ENCODE assay signal across 11 cellular contexts in the genomic region with DNA sequence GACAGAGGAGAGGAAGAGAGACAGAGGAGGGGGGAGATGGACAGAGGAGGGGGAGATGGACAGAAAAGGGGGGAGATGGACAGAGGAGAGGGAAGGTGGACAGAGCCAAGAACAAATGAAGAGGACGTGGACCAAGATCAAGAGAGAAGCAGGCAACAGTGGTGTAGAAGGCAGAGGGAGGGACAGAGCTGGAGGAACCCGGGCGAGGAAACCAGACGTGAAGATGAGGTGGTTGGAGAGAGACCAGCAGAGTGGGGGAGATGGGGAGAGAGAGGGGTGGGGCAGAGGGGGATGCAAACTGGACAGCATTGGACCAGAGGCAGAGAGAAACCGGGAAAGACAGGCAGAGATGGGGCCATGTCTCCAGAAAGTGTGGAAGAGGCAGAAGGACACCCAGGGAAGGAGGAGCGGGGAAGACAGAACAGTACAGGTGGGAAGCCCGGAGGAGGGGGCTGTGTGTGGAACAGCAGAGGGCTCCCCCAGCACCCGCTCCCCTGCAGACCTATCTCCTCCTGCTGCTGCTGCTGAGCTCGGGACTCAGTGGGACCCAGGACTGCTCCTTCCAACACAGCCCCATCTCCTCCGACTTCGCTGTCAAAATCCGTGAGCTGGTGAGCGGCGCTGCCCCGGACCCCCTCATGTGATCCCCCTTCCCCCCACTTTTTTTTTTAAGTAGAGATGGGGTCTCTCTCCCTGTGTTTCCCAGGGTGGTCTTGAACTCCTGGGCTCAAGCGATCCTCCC. TPM values are rescaled to one million over a fixed set of nuclear protein-coding genes. Genes with fewer than 3 reads are reported as not detected.
A peak's percentile ranks its signal among the peaks of the same experiment; 100 is the strongest.
DNase-seq lines count a peak whose midpoint lies in the region; ATAC-seq and TF ChIP-seq lines count a peak whose summit lies in the region.
"Had no signal": no experiment of that assay in that cellular context is flagged by ENCODE, and none has a peak within 500 bp of the region (broad histone marks: within the 10 kb centered on the region; RNA-seq: fewer than 3 reads in every experiment).

No MANE protein-coding gene starts in this region.

- peak overlapping the region; percentile 96 for H2AK9ac ChIP-seq in IMR-90 (replicated peaks; ENCODE audit: low read depth, low read length, poor library complexity)

- H2BK20ac ChIP-seq in IMR-90 (ENCODE audit: low read depth, low read length), result no peak overlapping the region

- TF ChIP-seq RAD21 in IMR-90 (IDR thresholded peaks at IDR 0.05; ENCODE audit: low read length), result no peak

- H3K36me3 ChIP-seq in BLaER1 treated with 17β-estradiol and CSF1 and Interleukin-3, amounts not matched to agents 10 nM and 100 nM, result peaks cover 0 to 5% (median 0%) of the 10 kb centered on the region in 11 experiments; a peak in 3 of 22 replicates
- peaks cover 1% of the 10 kb centered on the region; the same call in 1 of the 2 replicates for H3K36me3 ChIP-seq in IMR-90 (ENCODE audit: control insufficient read depth, insufficient read depth, low read length)
- H3K36me3 ChIP-seq in breast epithelium, result no peaks in the 10 kb centered on the region
- H3K36me3 ChIP-seq in osteoblast (ENCODE audit: insufficient read depth, low read length), result no peaks in the 10 kb centered on the region
- H3K36me3 ChIP-seq: cardiac muscle cell had no signal

- in situ Hi-C loops in IMR-90 (cut with MboI; ENCODE audit: low sequenced_read_pairs), result no loop called here

- H3K79me1 ChIP-seq in IMR-90 (ENCODE audit: low read depth in 1 of 2, low read length in 2 of 2), result peaks cover 0 to 8% of the 10 kb centered on the region in 2 experiments; a peak in 2 of 4 replicates

- intact Hi-C loops in IMR-90 (cut with micrococcal nuclease), result no loop called here
- intact Hi-C loops in breast epithelium (cut with DNase I; ENCODE audit: low total_unique reads), result no loop called here

- no peaks in the 10 kb centered on the region for H3K9me3 ChIP-seq in BLaER1 treated with 17β-estradiol and CSF1 and Interleukin-3, amounts not matched to agents 10 nM and 100 nM (replicated peaks in 1 of 11)
- no peaks in the 10 kb centered on the region for H3K9me3 ChIP-seq in IMR-90 (ENCODE audit: control insufficient read depth, insufficient read depth, low read length)
- H3K9me3 ChIP-seq in breast epithelium, result no peaks in the 10 kb centered on the region
- no peaks in the 10 kb centered on the region for H3K9me3 ChIP-seq in osteoblast (ENCODE audit: low read depth, low read length)

- H2BK120ac ChIP-seq in IMR-90 (ENCODE audit: low read depth, low read length), result no peak overlapping the region

- dilution Hi-C loops in IMR-90 (cut with HindIII; ENCODE audit: low sequenced_read_pairs, unreplicated experiment), result no loop called here

- CTCF ChIA-PET in IMR-90 (lab: Yijun Ruan, JAX), result interaction anchor here (1.0 kb wide), 1 partner anchor 84 kb away, joined by 4 read pairs; no protein-coding TSS in a partner anchor

- H4K91ac ChIP-seq in IMR-90 (ENCODE audit: insufficient read depth, low read depth, low read length), result no peak overlapping the region

- peaks cover 12% of the 10 kb centered on the region; the same call in 1 of the 2 replicates for H3K9me1 ChIP-seq in IMR-90 (ENCODE audit: insufficient read depth, low read length)

- H3K18ac ChIP-seq in IMR-90 (ENCODE audit: low read depth, low read length), result no peak overlapping the region

- H3K79me2 ChIP-seq in osteoblast (ENCODE audit: insufficient read depth, low read length), result no peaks in the 10 kb centered on the region

- peaks cover 26 to 71% (median 65%) of the 10 kb centered on the region in 10 experiments for H3K4me1 ChIP-seq in BLaER1 treated with 17β-estradiol and CSF1 and Interleukin-3, amounts not matched to agents 10 nM and 100 nM
- peaks cover 11% of the 10 kb centered on the region; the same call in 1 of the 2 replicates for H3K4me1 ChIP-seq in IMR-90 (ENCODE audit: control insufficient read depth, insufficient read depth, low read length)
- no peaks in the 10 kb centered on the region for H3K4me1 ChIP-seq in breast epithelium
- H3K4me1 ChIP-seq in osteoblast (ENCODE audit: insufficient read depth, low read length), result peaks cover 6% of the 10 kb centered on the region

- H3K9ac ChIP-seq in BLaER1 treated with 17β-estradiol and CSF1 and Interleukin-3, amounts not matched to agents 10 nM and 100 nM, result peak overlapping the region in 7 of 11 experiments; percentile 67 to 80 (median 76); a peak in 13 of 22 replicates
- no peak overlapping the region; the same call in 1 of the 2 replicates for H3K9ac ChIP-seq in IMR-90 (ENCODE audit: low read depth, low read length)

- H2AFZ ChIP-seq in IMR-90 (replicated peaks; ENCODE audit: low read length, poor library complexity) (peak overlapping the region; percentile 66), osteoblast (ENCODE audit: low read length) (no peak overlapping the region)

- H3K4ac ChIP-seq in IMR-90 (ENCODE audit: low read depth, low read length), result peak overlapping the region; percentile 96

- ATAC-seq in IMR-90 (ENCODE audit: low read depth) (no peak), GM18505 (IDR thresholded peaks at IDR 0.05; ENCODE audit: unreplicated experiment) (no peak), GM18502 (IDR thresholded peaks at IDR 0.05; ENCODE audit: poor library complexity, unreplicated experiment) (no peak)

- no peak for DNase-seq in IMR-90
- no peak for DNase-seq in breast epithelium (ENCODE audit: low spot score in 2 of 2)
- peak; percentile 86 for DNase-seq in osteoblast (ENCODE audit: insufficient read length, low spot score, missing footprints)
- no peak for DNase-seq in NCI-H128 (lab: John Stamatoyannopoulos, UW; ENCODE audit: unreplicated experiment)
- no peak for DNase-seq in hepatic stellate cell (ENCODE audit: low spot score)
- DNase-seq: NCI-H1417, PC-9 had no signal

- TF ChIP-seq POLR2A in IMR-90 (IDR thresholded peaks at IDR 0.05; ENCODE audit: low read depth, low read length) (no peak), breast epithelium (IDR thresholded peaks at IDR 0.05) (no peak), GM18505 (IDR thresholded peaks at IDR 0.05; ENCODE audit: borderline replicate concordance, extremely low read depth, insufficient read depth, insufficient read length) (no peak)

- no peaks in the 10 kb centered on the region for H3K27me3 ChIP-seq in BLaER1 treated with 17β-estradiol and CSF1 and Interleukin-3, amounts not matched to agents 10 nM and 100 nM
- H3K27me3 ChIP-seq in IMR-90 (ENCODE audit: control insufficient read depth, insufficient read depth, low read length) (no peaks in the 10 kb centered on the region), breast epithelium (no peaks in the 10 kb centered on the region), osteoblast (ENCODE audit: insufficient read depth, low read length) (no peaks in the 10 kb centered on the region)
- H3K27me3 ChIP-seq: cardiac muscle cell had no signal

- no peak overlapping the region; the same call in 1 of the 2 replicates for H4K5ac ChIP-seq in IMR-90 (ENCODE audit: low read depth, low read length)

- H3K4me2 ChIP-seq in BLaER1 treated with 17β-estradiol and CSF1 and Interleukin-3, amounts not matched to agents 10 nM and 100 nM, result peak overlapping the region; percentile 80 to 96 (median 88)
- H3K4me2 ChIP-seq in IMR-90 (ENCODE audit: low read depth, low read length) (peak overlapping the region; percentile 93), osteoblast (ENCODE audit: insufficient read depth, low read length) (peak overlapping the region; percentile 93)

- H3K4me3 ChIP-seq in BLaER1 treated with 17β-estradiol and CSF1 and Interleukin-3, amounts not matched to agents 10 nM and 100 nM, result peak overlapping the region in 2 of 10 experiments; percentile 56 to 71; a peak in 2 of 20 replicates
- H3K4me3 ChIP-seq in IMR-90 (ENCODE audit: insufficient read depth, low read depth, low read length) (no peak overlapping the region), breast epithelium (peak overlapping the region in 2 of 3 donors; percentile 82 to 84), osteoblast (ENCODE audit: insufficient read depth, low read length) (peak overlapping the region; percentile 92)
- H3K4me3 ChIP-seq: cardiac muscle cell had no signal

- peak overlapping the region; percentile 92; the same call in 1 of the 2 replicates for H3K14ac ChIP-seq in IMR-90 (replicated peaks; ENCODE audit: low read depth, low read length)

- TF ChIP-seq CTCF in IMR-90 (conservative IDR thresholded peaks at IDR 0.05; ENCODE audit: low read depth, low read length) (no peak), breast epithelium (IDR thresholded peaks at IDR 0.05) (no peak), osteoblast (IDR thresholded peaks at IDR 0.05; ENCODE audit: extremely low read depth, low read depth, low read length) (no peak)

- WGBS in IMR-90 (ENCODE audit: extremely low coverage in 2 of 2, insufficient read length in 1 of 2), 2 experiments, result 61% methylated on average over 6 of the region's 16 CpGs; no CpG with 5 or more reads in 1 of the 2 experiments

- H3K56ac ChIP-seq in IMR-90 (ENCODE audit: extremely low read depth, insufficient read depth, low read length), result no peak overlapping the region

- H4K20me1 ChIP-seq in BLaER1 treated with 17β-estradiol and CSF1 and Interleukin-3, amounts not matched to agents 10 nM and 100 nM, result peaks cover 0 to 3% (median 0%) of the 10 kb centered on the region in 11 experiments; a peak in 2 of 22 replicates
- H4K20me1 ChIP-seq in IMR-90 (ENCODE audit: insufficient read depth, low read length), result no peaks in the 10 kb centered on the region
- H4K20me1 ChIP-seq in osteoblast (ENCODE audit: insufficient read depth, low read length), result no peaks in the 10 kb centered on the region

- H2AK5ac ChIP-seq in IMR-90 (ENCODE audit: low read depth, low read length), result peak overlapping the region; percentile 99; the same call in 1 of the 2 replicates

- peak overlapping the region; percentile 73; the same call in 1 of the 2 replicates for H3K23ac ChIP-seq in IMR-90 (ENCODE audit: low read depth, low read length)

- POLR2A ChIA-PET in IMR-90 (lab: Charles Lee; ENCODE audit: unreplicated experiment), result interaction anchor here (0.6 kb wide), 1 partner anchor 12 kb away, joined by 4 read pairs; a partner anchor contains a TSS

- H4K8ac ChIP-seq in IMR-90 (ENCODE audit: low read depth in 2 of 2, low read length in 2 of 2), result peak overlapping the region; percentile 85 to 96; a peak in 2 of 4 replicates

- BruUV-seq in IMR-90 (replicated peaks; lab: Mats Ljungman, UMichigan), result no TSS peak

- peak overlapping the region in 7 of 11 experiments; percentile 53 to 80 (median 72); a peak in 7 of 22 replicates for H3K27ac ChIP-seq in BLaER1 treated with 17β-estradiol and CSF1 and Interleukin-3, amounts not matched to agents 10 nM and 100 nM
- H3K27ac ChIP-seq in IMR-90 (ENCODE audit: insufficient read depth, low read length) (no peak overlapping the region), breast epithelium (peak overlapping the region; percentile 79 to 83), osteoblast (ENCODE audit: low read depth, low read length) (no peak overlapping the region)
- H3K27ac ChIP-seq: cardiac muscle cell, PC-9 had no signal

- no peak overlapping the region for H2BK15ac ChIP-seq in IMR-90 (ENCODE audit: low read depth, low read length)

- H2BK5ac ChIP-seq in IMR-90 (ENCODE audit: low read depth, low read length, poor library complexity, severe bottlenecking), result no peak overlapping the region

RNA-seq across cellular contexts. Expression of a gene that starts 1.3 kb away (rescaled TPM):
- total RNA-seq in IMR-90 (2012; rRNA removed) (0.56 and 0.90 TPM in 2 replicates), breast epithelium (1 to 10 TPM; 4.3 to 7.0 (median 4.6) TPM), osteoblast (4.3 and 6.5 TPM in 2 replicates)
- 8.3 and 10.2 TPM in 2 replicates for polyA plus RNA-seq in IMR-90 (2012; rRNA removed)
- polyA plus RNA-seq in IMR-90 (2012; cell fraction: cytosol; rRNA removed), result 10.8 and 12.0 TPM in 2 replicates
- polyA plus RNA-seq in IMR-90 (2012; cell fraction: nucleus; rRNA removed; ENCODE audit: low replicate concordance), result 11.4 and 22.4 TPM in 2 replicates

RNA-seq across cellular contexts. Expression of a gene that starts 12.0 kb away (rescaled TPM):
- total RNA-seq in IMR-90 (2012; rRNA removed) (1,477 and 1,924 TPM in 2 replicates), breast epithelium (1,000 to 10,000 TPM; 3,591 to 5,468 (median 4,346) TPM), osteoblast (2,082 and 2,185 TPM in 2 replicates)
- 2,069 and 2,840 TPM in 2 replicates for polyA plus RNA-seq in IMR-90 (2012; rRNA removed)
- polyA plus RNA-seq in IMR-90 (2012; cell fraction: cytosol; rRNA removed), result 3,282 and 4,112 TPM in 2 replicates
- polyA plus RNA-seq in IMR-90 (2012; cell fraction: nucleus; rRNA removed; ENCODE audit: low replicate concordance), result 1,203 and 1,338 TPM in 2 replicates

RNA-seq across cellular contexts. Expression of a gene that starts 20.9 kb away (rescaled TPM):
- total RNA-seq in IMR-90 (2012; rRNA removed) (3,436 and 3,623 TPM in 2 replicates), breast epithelium (1,000 to 10,000 TPM; 5,709 to 7,550 (median 5,876) TPM), osteoblast (2,306 and 3,079 TPM in 2 replicates)
- 5,513 and 6,961 TPM in 2 replicates for polyA plus RNA-seq in IMR-90 (2012; rRNA removed)
- polyA plus RNA-seq in IMR-90 (2012; cell fraction: cytosol; rRNA removed), result 2,872 and 3,119 TPM in 2 replicates
- polyA plus RNA-seq in IMR-90 (2012; cell fraction: nucleus; rRNA removed; ENCODE audit: low replicate concordance), result 985 and 2,521 TPM in 2 replicates

RNA-seq across cellular contexts. Expression of a gene that starts 22.3 kb away (rescaled TPM):
- 10.4 and 11.4 TPM in 2 replicates for total RNA-seq in IMR-90 (2012; rRNA removed)
- polyA plus RNA-seq in IMR-90 (2012; rRNA removed), result 12.1 and 12.9 TPM in 2 replicates
- polyA plus RNA-seq in IMR-90 (2012; cell fraction: cytosol; rRNA removed), result 8.5 and 12.7 TPM in 2 replicates
- polyA plus RNA-seq in IMR-90 (2012; cell fraction: nucleus; rRNA removed; ENCODE audit: low replicate concordance), result 15.2 and 58.9 TPM in 2 replicates
- 10 to 100 TPM; 20.6 to 34.4 (median 32.2) TPM for total RNA-seq in breast epithelium
- 26.4 and 32.7 TPM in 2 replicates for total RNA-seq in osteoblast

RNA-seq across cellular contexts. Expression of a gene that starts 23.7 kb away (rescaled TPM):
- total RNA-seq in IMR-90 (2012; rRNA removed) (122 and 125 TPM in 2 replicates), breast epithelium (100 to 1,000 TPM in 2 of 3 donors, 10 to 100 TPM in 1; 94.4 to 121 (median 106) TPM), osteoblast (79.3 and 80.7 TPM in 2 replicates)
- polyA plus RNA-seq in IMR-90 (2012; rRNA removed), result 76.8 and 77.9 TPM in 2 replicates
- 69.5 and 71.7 TPM in 2 replicates for polyA plus RNA-seq in IMR-90 (2012; cell fraction: cytosol; rRNA removed)
- 123 and 140 TPM in 2 replicates for polyA plus RNA-seq in IMR-90 (2012; cell fraction: nucleus; rRNA removed; ENCODE audit: low replicate concordance)

Comparison
In these comparisons a context has a peak if more than half of its experiments do, and no peak if none do; other contexts are left out.
1. H3K27ac ChIP-seq: peak in BLaER1 treated with 17β-estradiol and CSF1 and Interleukin-3, amounts not matched to agents 10 nM and 100 nM (7 of 11) and breast epithelium (2 of 2); none in IMR-90 (single experiment) and osteoblast (single experiment).
2. Peak in every context shown above with its lines, with median percentiles within 50 percentile points of each other: H3K4me2 ChIP-seq.